Comparison of ENCODE assay signal across 9 cellular contexts in the genomic region with DNA sequence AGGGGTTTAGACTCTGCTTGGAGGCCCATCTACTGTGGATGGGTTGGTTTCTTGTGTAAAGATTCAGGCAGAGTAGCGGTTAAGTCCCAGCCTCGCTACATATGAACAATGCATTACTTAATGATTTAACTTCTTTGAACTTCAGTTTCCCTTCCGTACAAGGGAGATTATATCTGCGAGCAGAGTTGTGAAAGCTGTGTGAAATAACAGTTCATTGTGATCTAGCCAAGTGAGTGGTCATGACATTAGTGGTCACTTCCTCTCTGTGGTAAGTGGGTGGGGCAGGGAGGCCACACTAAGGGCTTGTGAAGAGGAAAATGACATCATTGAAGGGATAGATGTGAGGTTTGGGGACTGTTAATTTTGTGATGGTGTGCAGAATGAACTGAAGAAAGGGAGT.
DNase-seq lines count a peak whose midpoint lies in the region; ATAC-seq lines count a peak whose summit lies in the region.
"Had no signal": no experiment of that assay in that cellular context is flagged by ENCODE, and none has a peak within 500 bp of the region (broad histone marks: within the 10 kb centered on the region; RNA-seq: fewer than 3 reads in every experiment).

No MANE protein-coding gene starts in this region.

- no peaks in the 10 kb centered on the region for H3K27me3 ChIP-seq in ACC112 (ENCODE audit: insufficient read depth, low read length)
- H3K27me3 ChIP-seq: ascending aorta had no signal

- H3K79me2 ChIP-seq in ACC112 (ENCODE audit: control insufficient read depth, insufficient read depth, low read length, unreplicated experiment) = no peaks in the 10 kb centered on the region

- no peak overlapping the region for H3K4me3 ChIP-seq in ACC112 (ENCODE audit: low read depth, low read length)
- H3K4me3 ChIP-seq: ascending aorta had no signal

- peak; percentile 98 for DNase-seq in SKM-1 (lab: John Stamatoyannopoulos, UW; ENCODE audit: unreplicated experiment)
- peak; percentile 8 for DNase-seq in fibroblast of gingiva (ENCODE audit: low read depth)
- DNase-seq in stimulated activated CD8-positive, alpha-beta memory T cell treated with anti-CD3 and anti-CD28 coated beads, Interleukin-4, amount 100 ng/mL, for 48 hours = peak; percentile 72
- DNase-seq in NCI-H1105 treated with DMSO at 0.1 percent for 48 hours (lab: John Stamatoyannopoulos, UW) = no peak
- DNase-seq in head of caudate nucleus = no peak

- no peak overlapping the region for H2AFZ ChIP-seq in ACC112 (ENCODE audit: low read length, unreplicated experiment)

- intact Hi-C loops in head of caudate nucleus (cut with DNase I) = no loop called here

- H3K36me3 ChIP-seq in ACC112 (ENCODE audit: insufficient read depth, low read length) = no peaks in the 10 kb centered on the region
- H3K36me3 ChIP-seq: ascending aorta had no signal

- H3K4me1 ChIP-seq in ACC112 (ENCODE audit: control insufficient read depth, insufficient read depth, low read length, unreplicated experiment) = peaks cover 5% of the 10 kb centered on the region
- H3K4me1 ChIP-seq: ascending aorta had no signal

- peak overlapping the region; percentile 41 for H3K27ac ChIP-seq in ACC112 (ENCODE audit: low read depth, low read length)
- H3K27ac ChIP-seq: ascending aorta had no signal

- ATAC-seq in GM18870 (IDR thresholded peaks at IDR 0.05; ENCODE audit: unreplicated experiment) = peak; percentile 97
- peak; percentile 84 for ATAC-seq in HG03066 (IDR thresholded peaks at IDR 0.05; ENCODE audit: low read depth, unreplicated experiment)

Comparison
In these comparisons a context has a peak if more than half of its experiments do, and no peak if none do; other contexts are left out.
1. DNase-seq: peak in SKM-1 (single experiment), fibroblast of gingiva (single experiment) and stimulated activated CD8-positive, alpha-beta memory T cell treated with anti-CD3 and anti-CD28 coated beads, Interleukin-4, amount 100 ng/mL, for 48 hours (single experiment); none in NCI-H1105 treated with DMSO at 0.1 percent for 48 hours (single experiment) and head of caudate nucleus (0 of 42).